ENCODE assay signal across 8 cellular contexts in genomic region chr11:111870522-111870886, GRCh38. TPM values are rescaled to one million over a fixed set of nuclear protein-coding genes. Genes with fewer than 3 reads are reported as not detected.
DNase-seq lines count a peak whose midpoint lies in the region; ATAC-seq and TF ChIP-seq lines count a peak whose summit lies in the region.

No MANE protein-coding gene starts in this region.

- H3K36me3 ChIP-seq in GM06990 (ENCODE audit: control insufficient read depth, insufficient read depth, low read length) (peaks cover 6% of the 10 kb centered on the region), GM23338 (ENCODE audit: insufficient read depth) (0 out of 2 replicates have a peak, but pooled peaks cover 6% of the 10 kb centered on the region), skeletal muscle tissue (ENCODE audit: control insufficient read depth in 3 of 3, insufficient read depth in 3 of 3, low read length in 3 of 3) (peaks cover 13 to 32% (median 19%) of the 10 kb centered on the region in 3 donors)

- H3K4me1 ChIP-seq in GM23338 (ENCODE audit: insufficient read depth): peaks cover 12% of the 10 kb centered on the region; the same call in 1 of the 2 replicates
- H3K4me1 ChIP-seq in skeletal muscle tissue (ENCODE audit: control insufficient read depth in 3 of 3, insufficient read depth in 3 of 3, low read length in 3 of 3): peaks cover 6 to 12% (median 10%) of the 10 kb centered on the region in 3 donors

- H3K27ac Mint-ChIP-seq in GM23338: 0 out of 2 replicates have a peak overlapping the region, but pooled peaks have one; percentile 54

- ATAC-seq in GM23338 (no peak), HG03432 (IDR thresholded peaks at IDR 0.05; ENCODE audit: unreplicated experiment) (no peak)

- no peaks in the 10 kb centered on the region for H3K9me3 ChIP-seq in skeletal muscle tissue (ENCODE audit: control insufficient read depth in 3 of 3, low read length in 3 of 3)

- peak overlapping the region; percentile 69 to 89 (median 87) for H3K9ac ChIP-seq in skeletal muscle tissue (ENCODE audit: low read depth in 1 of 3, low read length in 3 of 3)

- no peaks in the 10 kb centered on the region for H3K9me2 ChIP-seq in GM23338 (ENCODE audit: insufficient read depth)

- H3K79me2 ChIP-seq in GM23338 (replicated peaks; ENCODE audit: insufficient read depth): no peaks in the 10 kb centered on the region

- H4K20me1 ChIP-seq in GM23338 (replicated peaks; ENCODE audit: insufficient read depth): no peaks in the 10 kb centered on the region

- H3K9me3 Mint-ChIP-seq in GM23338: no peaks in the 10 kb centered on the region

- no peaks in the 10 kb centered on the region for H3F3A ChIP-seq in GM23338 (replicated peaks; ENCODE audit: low read depth)

- H3K27me3 ChIP-seq in GM06990 (replicated peaks; ENCODE audit: control insufficient read depth, insufficient read depth, low read length) (no peaks in the 10 kb centered on the region), GM23338 (ENCODE audit: insufficient read depth) (no peaks in the 10 kb centered on the region), skeletal muscle tissue (ENCODE audit: control insufficient read depth in 3 of 3, insufficient read depth in 3 of 3, low read length in 3 of 3) (no peaks in the 10 kb centered on the region)

- H3K4me3 ChIP-seq in GM06990 (replicated peaks; ENCODE audit: low read depth, low read length): peak overlapping the region; percentile 70
- peak overlapping the region; percentile 80 for H3K4me3 ChIP-seq in GM23338
- peak overlapping the region; percentile 70 for H3K4me3 ChIP-seq in fibroblast of mammary gland (ENCODE audit: control insufficient read depth, low read depth, low read length)
- peak overlapping the region; percentile 80 to 93 (median 89) for H3K4me3 ChIP-seq in skeletal muscle tissue (ENCODE audit: low read length in 3 of 3)

- peak overlapping the region; percentile 95 for H2AFZ ChIP-seq in GM23338

- no peak for TF ChIP-seq CTCF in GM06990 (IDR thresholded peaks at IDR 0.05; ENCODE audit: insufficient read depth, low read length, poor library complexity, severe bottlenecking)
- TF ChIP-seq CTCF in GM23338 (conservative IDR thresholded peaks at IDR 0.05; ENCODE audit: low read depth in 2 of 2): no peak
- TF ChIP-seq CTCF in fibroblast of mammary gland (conservative IDR thresholded peaks at IDR 0.05; ENCODE audit: control insufficient read depth, insufficient read depth, low read depth, low read length): no peak

- no peak for DNase-seq in GM06990 (ENCODE audit: extremely low read depth, insufficient read length)
- DNase-seq in GM23338 (ENCODE audit: low spot score): no peak
- peak; percentile 45 for DNase-seq in RKO (ENCODE audit: low spot score)
- DNase-seq in fibroblast of mammary gland (ENCODE audit: low read depth): no peak
- DNase-seq in A172 (ENCODE audit: low spot score): no peak
- DNase-seq in HuH-7 (ENCODE audit: low spot score): no peak

- peaks cover 11% of the 10 kb centered on the region; the same call in 2 of the 3 replicates for H3K4me1 Mint-ChIP-seq in GM23338

- H3K27me3 Mint-ChIP-seq in GM23338 (ENCODE audit: insufficient read depth, low read depth, poor library complexity): peaks cover 6% of the 10 kb centered on the region

- peaks cover 13% of the 10 kb centered on the region for H3K36me3 Mint-ChIP-seq in GM23338 (ENCODE audit: low read depth)

- peak overlapping the region; percentile 95 for H3K4me3 Mint-ChIP-seq in GM23338

- H3K27ac ChIP-seq in GM23338 (ENCODE audit: low read depth) (no peak overlapping the region), skeletal muscle tissue (ENCODE audit: low read depth, low read length) (no peak overlapping the region)

- H3K4me2 ChIP-seq in GM23338: peak overlapping the region; percentile 79

TF ChIP-seq in GM23338, 12 proteins besides CTCF, POLR2A, EP300 and RAD21:
- TF ChIP-seq EZH2phosphoT487 (IDR thresholded peaks at IDR 0.05; ENCODE audit: unreplicated experiment) (no peak), STAT1 (IDR thresholded peaks at IDR 0.05; ENCODE audit: unreplicated experiment) (no peak), EZH2 (IDR thresholded peaks at IDR 0.05; ENCODE audit: low read depth, unreplicated experiment) (no peak), ZNF462 (CRISPR knock-in tag; IDR thresholded peaks at IDR 0.05) (no peak), ZNF331 (CRISPR knock-in tag; IDR thresholded peaks at IDR 0.05; ENCODE audit: low read depth) (no peak), NANOG (IDR thresholded peaks at IDR 0.05; ENCODE audit: borderline replicate concordance) (no peak), CREB1 (CRISPR knock-in tag; IDR thresholded peaks at IDR 0.05; ENCODE audit: low read depth) (no peak)

RNA-seq across cellular contexts. Expression of gene ALG9, which starts 0.9 kb away (rescaled TPM):
- total RNA-seq in GM23338 (2014; rRNA removed; shearing (Covaris generic)): 20.2 and 31.1 TPM in 2 replicates
- 24.8 and 25.4 TPM in 2 replicates for polyA plus RNA-seq in GM23338 (2016; fragmentation: Nextera tagmentation; extraction: Ambion mirVana)
- total RNA-seq in skeletal muscle tissue: 44.4 TPM
- 20.2 and 24.7 TPM in 2 replicates for total RNA-seq in A172 (2014; rRNA removed; shearing (Covaris generic))

RNA-seq across cellular contexts. Expression of gene FDXACB1, which starts 8.5 kb away (rescaled TPM):
- 2.4 and 3.0 TPM in 2 replicates for total RNA-seq in GM23338 (2014; rRNA removed; shearing (Covaris generic))
- 1.6 TPM in 2 replicates for polyA plus RNA-seq in GM23338 (2016; fragmentation: Nextera tagmentation; extraction: Ambion mirVana)
- total RNA-seq in skeletal muscle tissue: 2.1 TPM
- total RNA-seq in A172 (2014; rRNA removed; shearing (Covaris generic)): 1.5 and 3.4 TPM in 2 replicates

RNA-seq across cellular contexts. Expression of gene CFAP68, which starts 8.8 kb away (rescaled TPM):
- total RNA-seq in GM23338 (2014; rRNA removed; shearing (Covaris generic)): 9.9 and 15.8 TPM in 2 replicates
- 52.8 and 55.8 TPM in 2 replicates for polyA plus RNA-seq in GM23338 (2016; fragmentation: Nextera tagmentation; extraction: Ambion mirVana)
- total RNA-seq in skeletal muscle tissue: 6.8 TPM
- total RNA-seq in A172 (2014; rRNA removed; shearing (Covaris generic)): 15.0 and 16.6 TPM in 2 replicates

RNA-seq across cellular contexts. Expression of gene CRYAB, which starts 41.1 kb away (rescaled TPM):
- total RNA-seq in GM23338 (2014; rRNA removed; shearing (Covaris generic)): 6.1 and 6.8 TPM in 2 replicates
- polyA plus RNA-seq in GM23338 (2016; fragmentation: Nextera tagmentation; extraction: Ambion mirVana): 8.4 and 9.6 TPM in 2 replicates
- 37.6 TPM for total RNA-seq in skeletal muscle tissue
- total RNA-seq in A172 (2014; rRNA removed; shearing (Covaris generic)): 0.34 TPM in 1 of 2 replicates, not detected in the other

RNA-seq across cellular contexts. Expression of gene HSPB2, which starts 42.0 kb away (rescaled TPM):
- total RNA-seq in GM23338 (2014; rRNA removed; shearing (Covaris generic)): 1.0 and 3.5 TPM in 2 replicates
- polyA plus RNA-seq in GM23338 (2016; fragmentation: Nextera tagmentation; extraction: Ambion mirVana): 2.2 and 2.6 TPM in 2 replicates
- total RNA-seq in skeletal muscle tissue: 16.7 TPM
- total RNA-seq in A172 (2014; rRNA removed; shearing (Covaris generic)): not detected in 2 replicates
